In genomic region chr17:47820023-47820789, GRCh38 we compare ENCODE assay signal across 1 cellular context.
TF ChIP-seq lines count a peak whose summit lies in the region.

No MANE protein-coding gene starts in this region.

TF ChIP-seq in K562, 482 proteins besides CTCF, POLR2A, EP300 and RAD21:
- TF ChIP-seq FOXA3 (CRISPR knock-in tag; conservative IDR thresholded peaks at IDR 0.05 in 1 of 2, IDR thresholded peaks at IDR 0.05 in 1 of 2) (0 out of 4 replicates have a peak, but pooled peaks of 1 of the 2 experiments have one; percentile 32), ZNF263 (CRISPR knock-in tag; IDR thresholded peaks at IDR 0.05; ENCODE audit: borderline replicate concordance) (peak; percentile 89), ZNF668 (CRISPR knock-in tag; IDR thresholded peaks at IDR 0.05) (no peak), ESRRA (IDR thresholded peaks at IDR 0.05; ENCODE audit: borderline replicate concordance, low read depth) (peak; percentile 18; the same call in 1 of the 2 replicates)
